ENCODE assay signal across 17 cellular contexts in genomic region chr9:32136700-32137339, GRCh38.
DNase-seq lines count a peak whose midpoint lies in the region; ATAC-seq and TF ChIP-seq lines count a peak whose summit lies in the region.
"Had no signal": no experiment of that assay in that cellular context is flagged by ENCODE, and none has a peak within 500 bp of the region (broad histone marks: within the 10 kb centered on the region; RNA-seq: fewer than 3 reads in every experiment).

No MANE protein-coding gene starts in this region.

- H3K9me3 Mint-ChIP-seq in CD8-positive, alpha-beta T cell: peaks cover 2% of the 10 kb centered on the region
- H3K9me3 Mint-ChIP-seq: activated CD4-positive, alpha-beta T cell treated with anti-CD3 and anti-CD28 coated beads, Interleukin-2, amount 10 ng/mL, durations not matched to agents 7 days and 5 days; activated naive CD8-positive, alpha-beta T cell treated with anti-CD3 and anti-CD28 coated beads for 36 hours; stimulated activated memory B cell treated with anti-CD40 and anti-IgM and Interleukin-4, amounts not matched to agents 10 μg/mL and 1 μg/mL and 100 μg/mL, for 72 hours had no signal

- no peaks in the 10 kb centered on the region for H3K4me1 Mint-ChIP-seq in T-helper 17 cell
- H3K4me1 Mint-ChIP-seq in CD8-positive, alpha-beta T cell (ENCODE audit: low read depth): no peaks in the 10 kb centered on the region
- H3K4me1 Mint-ChIP-seq: activated CD4-positive, alpha-beta T cell treated with anti-CD3 and anti-CD28 coated beads, Interleukin-2, amount 10 ng/mL, durations not matched to agents 7 days and 5 days; activated naive CD8-positive, alpha-beta T cell treated with anti-CD3 and anti-CD28 coated beads for 36 hours; stimulated activated memory B cell treated with anti-CD40 and anti-IgM and Interleukin-4, amounts not matched to agents 10 μg/mL and 1 μg/mL and 100 μg/mL, for 72 hours had no signal

- ATAC-seq in T-helper 17 cell (no peak), HG03139 (IDR thresholded peaks at IDR 0.05; ENCODE audit: unreplicated experiment) (no peak), HG02885 (IDR thresholded peaks at IDR 0.05; ENCODE audit: poor library complexity, unreplicated experiment) (no peak)
- ATAC-seq in CD8-positive, alpha-beta T cell: no peak
- ATAC-seq: GM12878; Panc1; stimulated activated memory B cell treated with anti-CD40 and anti-IgM and Interleukin-4, amounts not matched to agents 10 μg/mL and 1 μg/mL and 100 μg/mL, for 72 hours had no signal

- H3K4me1 ChIP-seq in BE2C: no peaks in the 10 kb centered on the region
- H3K4me1 ChIP-seq in CD8-positive, alpha-beta T cell (ENCODE audit: insufficient read depth, low read length): no peaks in the 10 kb centered on the region
- H3K4me1 ChIP-seq: transverse colon had no signal

- H3K36me3 ChIP-seq in BE2C: no peaks in the 10 kb centered on the region
- no peaks in the 10 kb centered on the region for H3K36me3 ChIP-seq in CD8-positive, alpha-beta T cell (ENCODE audit: insufficient read depth, low read length)
- H3K36me3 ChIP-seq: transverse colon had no signal

- H3K27me3 Mint-ChIP-seq in T-helper 17 cell: no peaks in the 10 kb centered on the region
- no peaks in the 10 kb centered on the region for H3K27me3 Mint-ChIP-seq in CD8-positive, alpha-beta T cell (ENCODE audit: low read depth)
- H3K27me3 Mint-ChIP-seq: activated naive CD8-positive, alpha-beta T cell treated with anti-CD3 and anti-CD28 coated beads for 36 hours; stimulated activated memory B cell treated with anti-CD40 and anti-IgM and Interleukin-4, amounts not matched to agents 10 μg/mL and 1 μg/mL and 100 μg/mL, for 72 hours had no signal

- DNase-seq in BE2C (peak; percentile 66), HPDE6-E6E7 (ENCODE audit: extremely low spot score) (peak; percentile 34), left kidney (ENCODE audit: low read depth, low spot score) (peak; percentile 4), T-helper 17 cell (no peak)
- no peak for DNase-seq in CD8-positive, alpha-beta T cell
- DNase-seq: activated CD4-positive, alpha-beta T cell treated with anti-CD3 and anti-CD28 coated beads, Interleukin-2, amount 10 ng/mL, durations not matched to agents 7 days and 5 days; activated naive CD8-positive, alpha-beta T cell treated with anti-CD3 and anti-CD28 coated beads for 36 hours; effector memory CD4-positive, alpha-beta T cell; midbrain; NCI-H526; transverse colon had no signal

- POLR2A ChIA-PET in CD8-positive, alpha-beta T cell (lab: Charles Lee): no interaction called here

- peak; percentile 39; the same call in 1 of the 2 replicates for TF ChIP-seq CTCF in BE2C (IDR thresholded peaks at IDR 0.05; ENCODE audit: low read depth, low read length)
- peak; percentile 64 for TF ChIP-seq CTCF in VCaP (conservative IDR thresholded peaks at IDR 0.05)
- TF ChIP-seq CTCF in CD8-positive, alpha-beta T cell (IDR thresholded peaks at IDR 0.05): no peak

- H3K27me3 ChIP-seq in BE2C: no peaks in the 10 kb centered on the region
- no peaks in the 10 kb centered on the region for H3K27me3 ChIP-seq in CD8-positive, alpha-beta T cell (ENCODE audit: insufficient read depth, low read length)
- H3K27me3 ChIP-seq: transverse colon had no signal

- H3K9me3 ChIP-seq in BE2C: no peaks in the 10 kb centered on the region
- H3K9me3 ChIP-seq in T-helper 17 cell (ENCODE audit: control insufficient read depth, low read length, poor library complexity, severe bottlenecking): no peaks in the 10 kb centered on the region
- no peaks in the 10 kb centered on the region for H3K9me3 ChIP-seq in CD8-positive, alpha-beta T cell (ENCODE audit: low read length)
- H3K9me3 ChIP-seq: transverse colon had no signal

- H3K36me3 Mint-ChIP-seq in T-helper 17 cell (ENCODE audit: low read depth): no peaks in the 10 kb centered on the region
- no peaks in the 10 kb centered on the region for H3K36me3 Mint-ChIP-seq in CD8-positive, alpha-beta T cell
- H3K36me3 Mint-ChIP-seq: activated naive CD8-positive, alpha-beta T cell treated with anti-CD3 and anti-CD28 coated beads for 36 hours; stimulated activated memory B cell treated with anti-CD40 and anti-IgM and Interleukin-4, amounts not matched to agents 10 μg/mL and 1 μg/mL and 100 μg/mL, for 72 hours had no signal

- peak overlapping the region; percentile 27 for H3K27ac ChIP-seq in VCaP
- H3K27ac ChIP-seq in CD8-positive, alpha-beta T cell (ENCODE audit: low read depth, low read length): no peak overlapping the region
- H3K27ac ChIP-seq: transverse colon had no signal

- CTCF ChIA-PET in CD8-positive, alpha-beta T cell (lab: Charles Lee): no interaction called here

- H3K4me3 ChIP-seq in BE2C (ENCODE audit: low read depth, low read length): no peak overlapping the region
- no peak overlapping the region for H3K4me3 ChIP-seq in CD8-positive, alpha-beta T cell (ENCODE audit: low read depth, low read length)
- H3K4me3 ChIP-seq: GM12878, transverse colon had no signal

- intact Hi-C loops in CD8-positive, alpha-beta T cell (cut with DNase I, micrococcal nuclease): no loop called here

- H3K4me3 Mint-ChIP-seq in T-helper 17 cell: no peak overlapping the region
- H3K4me3 Mint-ChIP-seq in CD8-positive, alpha-beta T cell: no peak overlapping the region
- H3K4me3 Mint-ChIP-seq: activated CD4-positive, alpha-beta T cell treated with anti-CD3 and anti-CD28 coated beads, Interleukin-2, amount 10 ng/mL, durations not matched to agents 7 days and 5 days; activated naive CD8-positive, alpha-beta T cell treated with anti-CD3 and anti-CD28 coated beads for 36 hours; stimulated activated memory B cell treated with anti-CD40 and anti-IgM and Interleukin-4, amounts not matched to agents 10 μg/mL and 1 μg/mL and 100 μg/mL, for 72 hours had no signal

- H3K27ac Mint-ChIP-seq in T-helper 17 cell: no peak overlapping the region
- no peak overlapping the region for H3K27ac Mint-ChIP-seq in CD8-positive, alpha-beta T cell
- H3K27ac Mint-ChIP-seq: activated CD4-positive, alpha-beta T cell treated with anti-CD3 and anti-CD28 coated beads, Interleukin-2, amount 10 ng/mL, durations not matched to agents 7 days and 5 days; activated naive CD8-positive, alpha-beta T cell treated with anti-CD3 and anti-CD28 coated beads for 36 hours; stimulated activated memory B cell treated with anti-CD40 and anti-IgM and Interleukin-4, amounts not matched to agents 10 μg/mL and 1 μg/mL and 100 μg/mL, for 72 hours had no signal

Comparison
In these comparisons a context has a peak if more than half of its experiments do, and no peak if none do; other contexts are left out.
1. DNase-seq: peak in BE2C (single experiment), HPDE6-E6E7 (single experiment) and left kidney (single experiment); none in T-helper 17 cell (0 of 3) and CD8-positive, alpha-beta T cell (0 of 7).